ENCODE assay signal across 1 cellular context in the genomic region with DNA sequence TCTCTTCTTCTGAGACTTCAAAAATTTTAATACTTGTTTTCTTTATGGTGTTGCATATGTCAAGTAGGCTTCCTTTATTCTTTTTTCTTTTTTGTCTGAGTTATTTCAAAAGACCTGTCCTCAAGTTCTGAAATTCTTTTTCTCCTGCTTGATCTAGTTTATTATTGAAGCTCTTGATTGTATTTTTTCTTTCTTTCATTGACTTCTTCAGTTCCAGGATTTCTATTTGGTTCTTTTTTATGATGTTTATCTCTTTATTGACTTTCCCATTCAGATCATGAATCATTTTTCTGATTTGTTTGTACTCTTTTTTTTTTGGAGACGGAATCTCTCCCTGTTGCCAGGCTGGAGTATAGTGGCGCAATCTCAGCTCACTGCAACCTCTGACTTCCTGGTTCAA.
TF ChIP-seq lines count a peak whose summit lies in the region.

No MANE protein-coding gene starts in this region.

TF ChIP-seq in HepG2, 621 proteins besides CTCF, POLR2A, EP300 and RAD21:
- TF ChIP-seq ZNF160 (CRISPR knock-in tag; IDR thresholded peaks at IDR 0.05) (peak; percentile 79; the same call in 1 of the 2 replicates), HNF4A (CRISPR knock-in tag; IDR thresholded peaks at IDR 0.05) (no peak)
